ENCODE assay signal across 2 cellular contexts in the genomic region with DNA sequence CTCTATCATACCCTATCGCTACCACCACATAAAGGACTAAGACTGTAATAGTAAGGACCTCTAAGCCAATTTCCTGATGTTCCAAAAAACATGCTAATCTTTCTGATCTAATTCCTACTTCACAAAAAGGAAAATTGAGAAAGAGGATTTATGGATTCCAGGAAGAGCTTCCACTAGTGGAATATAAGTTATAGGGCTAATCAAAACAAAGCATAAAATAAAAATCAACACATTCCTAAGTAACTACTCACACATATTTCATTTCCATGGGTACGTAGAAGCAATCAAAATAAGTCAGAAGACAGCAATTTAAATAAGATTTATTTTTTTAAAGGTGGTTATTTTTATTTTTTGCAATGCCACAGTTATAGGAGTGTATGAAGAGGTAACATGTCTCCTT.
TF ChIP-seq lines count a peak whose summit lies in the region.

No MANE protein-coding gene starts in this region.

TF ChIP-seq in SK-N-SH treated with all-trans-retinoic acid at 6 μM for 48 hours, 23 proteins besides CTCF, POLR2A, EP300 and RAD21:
- TF ChIP-seq ZNF565 (CRISPR knock-in tag; conservative IDR thresholded peaks at IDR 0.05; ENCODE audit: low read depth) (no peak), ISL1 (CRISPR knock-in tag; IDR thresholded peaks at IDR 0.05) (no peak), OSR1 (CRISPR knock-in tag; IDR thresholded peaks at IDR 0.05) (no peak), TCF4 (CRISPR knock-in tag; IDR thresholded peaks at IDR 0.05; ENCODE audit: borderline replicate concordance) (no peak)
- TF ChIP-seq, protein P1, sequence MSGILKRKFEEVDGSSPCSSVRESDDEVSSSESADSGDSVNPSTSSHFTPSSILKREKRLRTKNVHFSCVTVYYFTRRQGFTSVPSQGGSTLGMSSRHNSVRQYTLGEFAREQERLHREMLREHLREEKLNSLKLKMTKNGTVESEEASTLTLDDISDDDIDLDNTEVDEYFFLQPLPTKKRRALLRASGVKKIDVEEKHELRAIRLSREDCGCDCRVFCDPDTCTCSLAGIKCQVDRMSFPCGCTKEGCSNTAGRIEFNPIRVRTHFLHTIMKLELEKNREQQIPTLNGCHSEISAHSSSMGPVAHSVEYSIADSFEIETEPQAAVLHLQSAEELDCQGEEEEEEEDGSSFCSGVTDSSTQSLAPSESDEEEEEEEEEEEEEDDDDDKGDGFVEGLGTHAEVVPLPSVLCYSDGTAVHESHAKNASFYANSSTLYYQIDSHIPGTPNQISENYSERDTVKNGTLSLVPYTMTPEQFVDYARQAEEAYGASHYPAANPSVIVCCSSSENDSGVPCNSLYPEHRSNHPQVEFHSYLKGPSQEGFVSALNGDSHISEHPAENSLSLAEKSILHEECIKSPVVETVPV (CRISPR knock-in tag; IDR thresholded peaks at IDR 0.05) = no peak

TF ChIP-seq in SK-N-SH, 30 proteins besides CTCF, POLR2A, EP300 and RAD21:
- TF ChIP-seq CHD2 (IDR thresholded peaks at IDR 0.05; ENCODE audit: low read length, partially characterized antibody) (no peak), GABPA (IDR thresholded peaks at IDR 0.05; ENCODE audit: low read depth) (no peak), FOXJ3 (CRISPR knock-in tag; IDR thresholded peaks at IDR 0.05) (no peak), TEAD4 (IDR thresholded peaks at IDR 0.05; ENCODE audit: borderline replicate concordance, insufficient read depth) (no peak), RXRA (IDR thresholded peaks at IDR 0.05; ENCODE audit: borderline replicate concordance, low read depth) (no peak), POLR2AphosphoS5 (IDR thresholded peaks at IDR 0.05; ENCODE audit: low read depth, low read length) (no peak), NRF1 (IDR thresholded peaks at IDR 0.05; ENCODE audit: low read depth, low read length) (no peak), FOXM1 (IDR thresholded peaks at IDR 0.05; ENCODE audit: low read depth) (no peak), TCF12 (IDR thresholded peaks at IDR 0.05) (no peak), RFX5 (IDR thresholded peaks at IDR 0.05; ENCODE audit: low read length) (no peak)
- TF ChIP-seq, protein P2, sequence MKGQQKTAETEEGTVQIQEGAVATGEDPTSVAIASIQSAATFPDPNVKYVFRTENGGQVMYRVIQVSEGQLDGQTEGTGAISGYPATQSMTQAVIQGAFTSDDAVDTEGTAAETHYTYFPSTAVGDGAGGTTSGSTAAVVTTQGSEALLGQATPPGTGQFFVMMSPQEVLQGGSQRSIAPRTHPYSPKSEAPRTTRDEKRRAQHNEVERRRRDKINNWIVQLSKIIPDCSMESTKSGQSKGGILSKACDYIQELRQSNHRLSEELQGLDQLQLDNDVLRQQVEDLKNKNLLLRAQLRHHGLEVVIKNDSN (IDR thresholded peaks at IDR 0.05; ENCODE audit: borderline replicate concordance, low read depth) = no peak
- TF ChIP-seq, protein P3, sequence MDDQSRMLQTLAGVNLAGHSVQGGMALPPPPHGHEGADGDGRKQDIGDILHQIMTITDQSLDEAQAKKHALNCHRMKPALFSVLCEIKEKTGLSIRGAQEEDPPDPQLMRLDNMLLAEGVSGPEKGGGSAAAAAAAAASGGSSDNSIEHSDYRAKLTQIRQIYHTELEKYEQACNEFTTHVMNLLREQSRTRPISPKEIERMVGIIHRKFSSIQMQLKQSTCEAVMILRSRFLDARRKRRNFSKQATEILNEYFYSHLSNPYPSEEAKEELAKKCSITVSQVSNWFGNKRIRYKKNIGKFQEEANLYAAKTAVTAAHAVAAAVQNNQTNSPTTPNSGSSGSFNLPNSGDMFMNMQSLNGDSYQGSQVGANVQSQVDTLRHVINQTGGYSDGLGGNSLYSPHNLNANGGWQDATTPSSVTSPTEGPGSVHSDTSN (IDR thresholded peaks at IDR 0.05) = no peak
